In the genomic region with DNA sequence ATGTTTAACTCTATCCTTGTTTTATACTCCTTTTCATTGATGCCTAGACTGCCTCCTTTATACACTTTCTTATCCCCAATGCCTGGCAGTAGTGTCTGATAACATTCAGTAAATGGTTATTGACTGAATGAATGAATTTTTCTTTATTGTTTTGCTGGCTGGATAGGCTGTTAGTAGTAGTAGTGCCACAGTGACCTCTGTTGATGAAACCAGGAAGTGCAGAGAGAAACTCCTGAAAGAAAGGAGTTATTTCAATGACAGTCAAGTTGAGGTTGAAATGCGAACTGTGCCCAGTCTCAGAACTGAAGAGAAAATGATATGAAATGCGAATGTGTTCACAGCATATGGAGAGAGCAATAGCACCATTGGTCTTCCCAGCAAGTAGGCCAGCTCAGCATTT, we compare ENCODE assay signal across 9 cellular contexts. TPM values are rescaled to one million over a fixed set of nuclear protein-coding genes. Genes with fewer than 3 reads are reported as not detected.
DNase-seq lines count a peak whose midpoint lies in the region; ATAC-seq and TF ChIP-seq lines count a peak whose summit lies in the region.
"Had no signal": no experiment of that assay in that cellular context is flagged by ENCODE, and none has a peak within 500 bp of the region (broad histone marks: within the 10 kb centered on the region; RNA-seq: fewer than 3 reads in every experiment).

No MANE protein-coding gene starts in this region.

- no peaks in the 10 kb centered on the region for H3K4me1 ChIP-seq in MM.1S (ENCODE audit: low read length)
- no peaks in the 10 kb centered on the region for H3K4me1 ChIP-seq in prostate gland (replicated peaks)

- no peaks in the 10 kb centered on the region for H3K36me3 Mint-ChIP-seq in endothelial cell (ENCODE audit: low read depth, unreplicated experiment)

- 89% methylated on average over 2 of the region's 2 CpGs for WGBS in prostate gland

- no peak overlapping the region for H3K27ac ChIP-seq in MM.1S (ENCODE audit: low read length)
- H3K27ac ChIP-seq in prostate gland = no peak overlapping the region

- no peak overlapping the region for H3K4me3 Mint-ChIP-seq in endothelial cell (ENCODE audit: unreplicated experiment)

- H3K36me3 ChIP-seq in MM.1S (replicated peaks; ENCODE audit: insufficient read depth, low read length) (no peaks in the 10 kb centered on the region), prostate gland (no peaks in the 10 kb centered on the region)

- H3K27me3 ChIP-seq in MM.1S (replicated peaks; ENCODE audit: insufficient read depth, low read length) (no peaks in the 10 kb centered on the region), prostate gland (replicated peaks; ENCODE audit: insufficient read depth) (no peaks in the 10 kb centered on the region)

- H3K9ac ChIP-seq in MM.1S (ENCODE audit: low read length) = no peak overlapping the region

- no peak overlapping the region for H3K27ac Mint-ChIP-seq in endothelial cell (ENCODE audit: unreplicated experiment)

- no peaks in the 10 kb centered on the region for H4K20me1 ChIP-seq in MM.1S (ENCODE audit: insufficient read depth, low read length)

- no peak overlapping the region for H3K4me3 ChIP-seq in MM.1S (ENCODE audit: low read length)
- no peak overlapping the region for H3K4me3 ChIP-seq in prostate gland

- no peak for TF ChIP-seq POLR2A in prostate gland (IDR thresholded peaks at IDR 0.05)

- TF ChIP-seq CTCF in MM.1S (IDR thresholded peaks at IDR 0.05; ENCODE audit: low read length) (peak; percentile 40), endothelial cell (IDR thresholded peaks at IDR 0.05; ENCODE audit: unreplicated experiment) (peak; percentile 72), prostate gland (IDR thresholded peaks at IDR 0.05) (peak in 3 of 4 experiments; percentile 39 to 43 (median 43))

- H3K27me3 Mint-ChIP-seq in endothelial cell (ENCODE audit: unreplicated experiment) = no peaks in the 10 kb centered on the region

- no peaks in the 10 kb centered on the region for H3K4me1 Mint-ChIP-seq in endothelial cell (ENCODE audit: unreplicated experiment)

- peak; percentile 5 for DNase-seq in NCI-H345 (lab: John Stamatoyannopoulos, UW)
- no peak for DNase-seq in NCI-H345 treated with DMSO at 0.1 percent for 48 hours (lab: John Stamatoyannopoulos, UW; ENCODE audit: unreplicated experiment)
- no peak for DNase-seq in MM.1S
- peak; percentile 35 for DNase-seq in endothelial cell (ENCODE audit: low spot score)
- DNase-seq in prostate gland (ENCODE audit: low spot score) = peak; percentile 9
- no peak for DNase-seq in A172 (ENCODE audit: low spot score)
- DNase-seq: activated CD4-positive, CD25-positive, alpha-beta regulatory T cell treated with anti-CD3 and anti-CD28 coated beads, Interleukin-2, amount 50 U/mL, for 72 hours had no signal

- no peaks in the 10 kb centered on the region for H3K9me3 Mint-ChIP-seq in endothelial cell (ENCODE audit: unreplicated experiment)

- H3K4me2 ChIP-seq in MM.1S (ENCODE audit: low read depth, low read length) = no peak overlapping the region

- H2AFZ ChIP-seq in MM.1S (ENCODE audit: low read length) = no peak overlapping the region

- no peak for ATAC-seq in GM21717 (IDR thresholded peaks at IDR 0.05; ENCODE audit: unreplicated experiment)
- no peak for ATAC-seq in GM18502 (IDR thresholded peaks at IDR 0.05; ENCODE audit: poor library complexity, unreplicated experiment)

- H3K9me3 ChIP-seq in MM.1S (replicated peaks; ENCODE audit: insufficient read depth, low read length) = no peaks in the 10 kb centered on the region
- no peaks in the 10 kb centered on the region for H3K9me3 ChIP-seq in prostate gland

- no peaks in the 10 kb centered on the region for H3K9me2 ChIP-seq in MM.1S (replicated peaks; ENCODE audit: insufficient read depth, low read length)

- no peaks in the 10 kb centered on the region for H3F3A ChIP-seq in MM.1S (ENCODE audit: insufficient read depth, low read length)

- no peaks in the 10 kb centered on the region for H3K79me2 ChIP-seq in MM.1S (ENCODE audit: low read length)

- intact Hi-C loops in prostate gland (cut with DNase I) = no loop called here

RNA-seq across cellular contexts. Expression of a gene that starts 26.8 kb away (rescaled TPM):
- total RNA-seq in endothelial cell (ENCODE audit: unreplicated experiment) (0.05 TPM), prostate gland (10 to 100 TPM in 1 of 2 donors, 1 to 10 TPM in 1; 7.3 to 22.4 TPM)
- 0.77 and 1.2 TPM in 2 replicates for total RNA-seq in A172 (2014; rRNA removed; shearing (Covaris generic))

Comparison
In these comparisons a context has a peak if more than half of its experiments do, and no peak if none do; other contexts are left out.
1. DNase-seq: peak in NCI-H345 (single experiment), endothelial cell (single experiment) and prostate gland (single experiment); none in NCI-H345 treated with DMSO at 0.1 percent for 48 hours (single experiment), MM.1S (single experiment) and A172 (single experiment).
2. Peak in every context shown above with its lines, with median percentiles within 50 percentile points of each other: CTCF ChIP-seq.